In genomic region chr15:74616996-74617395, GRCh38 we compare ENCODE assay signal across 1 cellular context.
TF ChIP-seq lines count a peak whose summit lies in the region.

No MANE protein-coding gene starts in this region.

TF ChIP-seq in GM23338, 12 proteins besides CTCF, POLR2A, EP300 and RAD21 (continued from another document):
- TF ChIP-seq REST (IDR thresholded peaks at IDR 0.05; ENCODE audit: unreplicated experiment) (no peak), POLR2AphosphoS5 (IDR thresholded peaks at IDR 0.05; ENCODE audit: low read depth) (no peak), STAT1 (IDR thresholded peaks at IDR 0.05; ENCODE audit: unreplicated experiment) (no peak), ZNF114 (CRISPR knock-in tag; IDR thresholded peaks at IDR 0.05) (no peak), EZH2 (IDR thresholded peaks at IDR 0.05; ENCODE audit: low read depth, unreplicated experiment) (no peak), ZNF331 (CRISPR knock-in tag; IDR thresholded peaks at IDR 0.05; ENCODE audit: low read depth) (no peak), CREB1 (CRISPR knock-in tag; IDR thresholded peaks at IDR 0.05; ENCODE audit: low read depth) (no peak)
